In the genomic region with DNA sequence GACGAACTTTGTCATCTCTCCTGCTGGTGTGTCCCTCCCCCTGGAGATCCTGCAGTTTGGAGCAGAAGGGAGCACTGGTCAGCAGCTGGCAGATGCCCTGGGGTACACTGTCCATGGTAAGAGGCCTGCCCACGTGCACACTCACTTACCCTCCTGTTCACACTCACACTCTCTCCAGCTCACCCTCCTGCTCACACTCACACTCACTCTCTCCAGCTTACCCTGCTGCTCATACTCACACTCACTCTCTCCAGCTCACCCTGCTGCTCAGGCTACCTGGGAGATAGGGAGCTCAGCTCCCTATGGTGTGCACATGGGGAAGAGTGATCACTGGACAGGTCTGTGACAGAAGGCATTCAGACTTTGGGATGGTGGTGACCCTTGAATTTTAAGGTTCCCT, we compare ENCODE assay signal across 29 cellular contexts. TPM values are rescaled to one million over a fixed set of nuclear protein-coding genes. Genes with fewer than 3 reads are reported as not detected.
"Had no signal": no experiment of that assay in that cellular context is flagged by ENCODE, and none has a peak within 500 bp of the region (broad histone marks: within the 10 kb centered on the region; RNA-seq: fewer than 3 reads in every experiment).

No MANE protein-coding gene starts in this region.

- H3K4me3 ChIP-seq: dorsolateral prefrontal cortex, gastrocnemius medialis, left lung, mucosa of descending colon, prostate gland, skin epidermis, spleen, suprapubic skin, transverse colon had no signal

- H3K27ac ChIP-seq: dorsolateral prefrontal cortex, gastrocnemius medialis, left lung, parathyroid adenoma, prostate gland, skin epidermis, spleen, suprapubic skin, transverse colon had no signal

- H3K27ac Mint-ChIP-seq: mesothelial cell of epicardium; nephron; stimulated activated naive CD8-positive, alpha-beta T cell treated with anti-CD3 and anti-CD28 coated beads, Interleukin-15, amount 100 ng/mL, for 72 hours had no signal

- H3K9me3 ChIP-seq: gastrocnemius medialis, left lung, mucosa of descending colon, prostate gland, spleen, suprapubic skin, transverse colon had no signal

- H3K27me3 Mint-ChIP-seq: naive B cell; stimulated activated naive CD8-positive, alpha-beta T cell treated with anti-CD3 and anti-CD28 coated beads, Interleukin-15, amount 100 ng/mL, for 72 hours had no signal

- H3K79me2 ChIP-seq: parathyroid adenoma had no signal

- H3K4me1 Mint-ChIP-seq: naive B cell, nephron had no signal

- FAIRE-seq: colon had no signal

- ATAC-seq: gastrocnemius medialis; left cardiac atrium; left lung; mucosa of descending colon; right cardiac atrium; stimulated activated naive CD8-positive, alpha-beta T cell treated with anti-CD3 and anti-CD28 coated beads, Interleukin-15, amount 100 ng/mL, for 72 hours had no signal

- H3K36me3 Mint-ChIP-seq: mesothelial cell of epicardium, naive B cell had no signal

- H3K27me3 ChIP-seq: dorsolateral prefrontal cortex, gastrocnemius medialis, left lung, spleen, suprapubic skin, transverse colon had no signal

- H2AFZ ChIP-seq: parathyroid adenoma had no signal

- H3K4me3 Mint-ChIP-seq: mesothelial cell of epicardium; naive B cell; nephron; stimulated activated naive CD8-positive, alpha-beta T cell treated with anti-CD3 and anti-CD28 coated beads, Interleukin-15, amount 100 ng/mL, for 72 hours had no signal

- DNase-seq: dorsolateral prefrontal cortex; effector CD4-positive, alpha-beta T cell; foreskin fibroblast; gastrocnemius medialis; head of caudate nucleus; left cardiac atrium; left lung; mesenchymal stem cell; mucosa of descending colon; naive B cell; right cardiac atrium; spleen; stimulated activated CD4-positive, alpha-beta T cell treated with anti-CD3 and anti-CD28 coated beads, Interleukin-15, amount 100 ng/mL, for 24 hours; stimulated activated CD4-positive, alpha-beta T cell treated with anti-CD3 and anti-CD28 coated beads, Interleukin-2, amount 100 ng/mL, for 48 hours; stimulated activated naive CD4-positive, alpha-beta T cell; stimulated activated naive CD8-positive, alpha-beta T cell treated with anti-CD3 and anti-CD28 coated beads, Interleukin-15, amount 100 ng/mL, for 72 hours; transverse colon had no signal

- H3K36me3 ChIP-seq: gastrocnemius medialis, left lung, prostate gland, spleen, suprapubic skin, transverse colon had no signal

- H3K4me1 ChIP-seq: gastrocnemius medialis, left lung, parathyroid adenoma, prostate gland, spleen, suprapubic skin, transverse colon had no signal

- H3K9ac ChIP-seq: parathyroid adenoma had no signal

- H3K9me3 Mint-ChIP-seq: mesothelial cell of epicardium; naive B cell; nephron; stimulated activated naive CD8-positive, alpha-beta T cell treated with anti-CD3 and anti-CD28 coated beads, Interleukin-15, amount 100 ng/mL, for 72 hours had no signal

RNA-seq across cellular contexts. Expression of gene SERPINE3, which starts 1.7 kb away (rescaled TPM):
- total RNA-seq: gastrocnemius medialis, kidney epithelial cell, left cardiac atrium, left lung, lung microvascular endothelial cell, mucosa of descending colon, osteoblast, prostate gland, right cardiac atrium, suprapubic skin, transverse colon had no signal
- polyA plus RNA-seq: esophagus, right cardiac atrium, spleen, urinary bladder had no signal
